11 cellular contexts compared by ENCODE assay signal in genomic region chr12:117890137-117890536, GRCh38.
DNase-seq lines count a peak whose midpoint lies in the region; ATAC-seq and TF ChIP-seq lines count a peak whose summit lies in the region.
"Had no signal": no experiment of that assay in that cellular context is flagged by ENCODE, and none has a peak within 500 bp of the region (broad histone marks: within the 10 kb centered on the region; RNA-seq: fewer than 3 reads in every experiment).

No MANE protein-coding gene starts in this region.

- intact Hi-C loops in right cardiac atrium (cut with DNase I), result no loop called here

- no peaks in the 10 kb centered on the region for H3K27me3 ChIP-seq in GM06990 (replicated peaks; ENCODE audit: control insufficient read depth, insufficient read depth, low read length)
- H3K27me3 ChIP-seq in GM23248 (replicated peaks; ENCODE audit: insufficient read depth), result no peaks in the 10 kb centered on the region
- H3K27me3 ChIP-seq in RWPE2 (ENCODE audit: insufficient read depth, poor library complexity, severe bottlenecking), result no peaks in the 10 kb centered on the region
- H3K27me3 ChIP-seq in right cardiac atrium (ENCODE audit: control insufficient read depth, insufficient read depth), result no peaks in the 10 kb centered on the region
- H3K27me3 ChIP-seq: tibial nerve had no signal

- H4K20me1 ChIP-seq in GM23248 (ENCODE audit: insufficient read depth), result no peaks in the 10 kb centered on the region

- POLR2A ChIA-PET in T-cell (lab: Charles Lee), result no interaction called here

- H3F3A ChIP-seq in GM23248 (ENCODE audit: insufficient read depth), result no peaks in the 10 kb centered on the region

- ATAC-seq in RWPE2 (ENCODE audit: low read depth) (peak; percentile 44; the same call in 1 of the 3 replicates), left lobe of liver (peak; percentile 59), T-cell (replicated peaks in 1 of 4) (no peak), right cardiac atrium (no peak), HG02870 (IDR thresholded peaks at IDR 0.05; ENCODE audit: unreplicated experiment) (no peak)
- ATAC-seq: activated naive CD4-positive, alpha-beta T cell treated with anti-CD3 and anti-CD28 coated beads, Interleukin-2, amount 50 U/mL, for 72 hours had no signal

- H3K9me3 ChIP-seq in GM23248 (ENCODE audit: low read depth) (no peaks in the 10 kb centered on the region), RWPE2 (ENCODE audit: severe bottlenecking) (no peaks in the 10 kb centered on the region), right cardiac atrium (ENCODE audit: control insufficient read depth, low read length) (no peaks in the 10 kb centered on the region)

- H3K9ac ChIP-seq in GM23248, result no peak overlapping the region

- no peaks in the 10 kb centered on the region for H3K36me3 Mint-ChIP-seq in T-cell

- CTCF ChIA-PET in T-cell (lab: Charles Lee), result no interaction called here

- H3K79me2 ChIP-seq in GM23248 (ENCODE audit: insufficient read depth), result no peaks in the 10 kb centered on the region

- no peaks in the 10 kb centered on the region for H3K36me3 ChIP-seq in GM06990 (ENCODE audit: control insufficient read depth, insufficient read depth, low read length)
- no peaks in the 10 kb centered on the region for H3K36me3 ChIP-seq in GM23248 (ENCODE audit: low read depth)
- no peaks in the 10 kb centered on the region for H3K36me3 ChIP-seq in RWPE2 (ENCODE audit: low read depth)
- H3K36me3 ChIP-seq: tibial nerve had no signal

- TF ChIP-seq CTCF in GM06990 (IDR thresholded peaks at IDR 0.05; ENCODE audit: insufficient read depth, low read length, poor library complexity, severe bottlenecking) (peak; percentile 32), RWPE2 (IDR thresholded peaks at IDR 0.05; ENCODE audit: poor library complexity, severe bottlenecking) (no peak)

- H3K9me2 ChIP-seq in GM23248 (ENCODE audit: insufficient read depth), result no peaks in the 10 kb centered on the region

- in situ Hi-C loops in GM23248 (cut with MboI), result loop anchor here (25.0 kb wide), 1 partner anchor 247 kb away; the partner anchor contains the start of gene PEBP1

- DNase-seq in GM06990 (ENCODE audit: extremely low read depth, insufficient read length), result no peak
- peak; percentile 14 for DNase-seq in GM23248
- no peak for DNase-seq in RWPE2 (ENCODE audit: low spot score)
- DNase-seq in left lobe of liver (ENCODE audit: low spot score), result no peak
- no peak for DNase-seq in KG1 (lab: John Stamatoyannopoulos, UW)
- DNase-seq in T-cell, result no peak
- no peak for DNase-seq in right cardiac atrium
- DNase-seq: NCI-H1048 had no signal

- WGBS in GM23248 (ENCODE audit: low coverage in 1 of 2, low lambda C conversion rate in 2 of 2, missing lambda C conversion rate in 2 of 2), 2 experiments, result 40 to 57% methylated on average over 2 of the region's 2 CpGs
- 85% methylated on average over 2 of the region's 2 CpGs for WGBS in right cardiac atrium

- no peak overlapping the region for H3K4me2 ChIP-seq in GM23248 (ENCODE audit: unreplicated experiment)

- no peaks in the 10 kb centered on the region for H3K9me3 Mint-ChIP-seq in T-cell
- H3K9me3 Mint-ChIP-seq: activated naive CD4-positive, alpha-beta T cell treated with anti-CD3 and anti-CD28 coated beads, Interleukin-2, amount 50 U/mL, for 72 hours had no signal

- H3K4me3 ChIP-seq in GM06990 (replicated peaks; ENCODE audit: low read depth, low read length), result no peak overlapping the region
- H3K4me3 ChIP-seq in GM23248, result no peak overlapping the region
- no peak overlapping the region for H3K4me3 ChIP-seq in RWPE2 (ENCODE audit: severe bottlenecking)
- H3K4me3 ChIP-seq in right cardiac atrium (ENCODE audit: low read length), result no peak overlapping the region
- H3K4me3 ChIP-seq: tibial nerve had no signal

- H3K4me1 ChIP-seq in GM23248 (ENCODE audit: insufficient read depth), result no peaks in the 10 kb centered on the region
- no peaks in the 10 kb centered on the region for H3K4me1 ChIP-seq in RWPE2 (ENCODE audit: insufficient read depth, poor library complexity, severe bottlenecking)
- no peaks in the 10 kb centered on the region for H3K4me1 ChIP-seq in right cardiac atrium (ENCODE audit: control insufficient read depth, insufficient read depth, low read length)
- H3K4me1 ChIP-seq: tibial nerve had no signal

- no peak overlapping the region for H3K27ac Mint-ChIP-seq in T-cell
- H3K27ac Mint-ChIP-seq: activated naive CD4-positive, alpha-beta T cell treated with anti-CD3 and anti-CD28 coated beads, Interleukin-2, amount 50 U/mL, for 72 hours had no signal

- no peak overlapping the region for H2AFZ ChIP-seq in GM23248

- no peaks in the 10 kb centered on the region for H3K4me1 Mint-ChIP-seq in T-cell

- H3K27me3 Mint-ChIP-seq in T-cell, result peaks cover 5 to 6% of the 10 kb centered on the region in 2 donors

- H3K4me3 Mint-ChIP-seq in T-cell, result no peak overlapping the region

- no peak overlapping the region for H3K27ac ChIP-seq in GM23248
- H3K27ac ChIP-seq in RWPE2 (ENCODE audit: poor library complexity, severe bottlenecking), result no peak overlapping the region
- no peak overlapping the region for H3K27ac ChIP-seq in right cardiac atrium (ENCODE audit: low read length)
- H3K27ac ChIP-seq: tibial nerve had no signal

Comparison
In these comparisons a context has a peak if more than half of its experiments do, and no peak if none do; other contexts are left out.
1. ATAC-seq: peak in RWPE2 (single experiment) and left lobe of liver (single experiment); none in T-cell (0 of 4), right cardiac atrium (0 of 2) and HG02870 (single experiment).